In genomic region chr16:66614161-66614802, GRCh38 we compare ENCODE assay signal across 27 cellular contexts. TPM values are rescaled to one million over a fixed set of nuclear protein-coding genes. Genes with fewer than 3 reads are reported as not detected.
"Had no signal": no experiment of that assay in that cellular context is flagged by ENCODE, and none has a peak within 500 bp of the region (broad histone marks: within the 10 kb centered on the region; RNA-seq: fewer than 3 reads in every experiment).

No MANE protein-coding gene starts in this region.

- H3K4me3 ChIP-seq: adrenal gland, MG63, SK-N-MC had no signal

- H3K27me3 ChIP-seq: adrenal gland, MG63 had no signal

- H3K9me3 ChIP-seq: adrenal gland, MG63 had no signal

- DNase-seq: activated CD4-positive, alpha-beta memory T cell treated with anti-CD3 and anti-CD28 coated beads, Interleukin-2, amount 10 ng/mL, durations not matched to agents 7 days and 5 days; activated CD4-positive, alpha-beta T cell treated with anti-CD3 and anti-CD28 coated beads for 36 hours; activated CD4-positive, alpha-beta T cell treated with anti-CD3 and anti-CD28 coated beads, Interleukin-2, amount 50 U/mL, for 1 hour; activated gamma-delta T cell treated with Interleukin-2 at 50 U/mL for 16 hours; activated naive CD4-positive, alpha-beta T cell treated with anti-CD3 and anti-CD28 coated beads, Interleukin-2, amount 50 U/mL, for 16 hours; activated naive CD8-positive, alpha-beta T cell treated with anti-CD3 and anti-CD28 coated beads, Interleukin-2, amount 10 ng/mL, durations not matched to agents 7 days and 5 days; activated T-cell treated with anti-CD3 and anti-CD28 coated beads for 4 hours; activated T-cell treated with anti-CD3 and anti-CD28 coated beads, Interleukin-2, amount 50 U/mL, for 72 hours; adrenal gland; anterior cingulate cortex; cerebellar nuclear complex; MG63; MV-4-11; NCI-H1092 treated with DMSO at 0.1 percent for 48 hours; NCI-H1417 treated with DMSO at 0.1 percent for 48 hours; NCI-H1694; NCI-H2029; NCI-H2107; NCI-H345; NCI-H510A; NCI-H526 treated with DMSO at 0.1 percent for 48 hours; NCI-H82; T-helper 1 cell; WERI-Rb-1 had no signal

- H3K27ac ChIP-seq: adrenal gland, SK-N-MC, WERI-Rb-1 had no signal

- ATAC-seq: activated CD4-positive, alpha-beta T cell treated with anti-CD3 and anti-CD28 coated beads for 36 hours; activated T-cell treated with anti-CD3 and anti-CD28 coated beads, Interleukin-2, amount 50 U/mL, for 72 hours; Right ventricle myocardium inferior had no signal

RNA-seq across cellular contexts. Expression of gene CMTM2, which starts 35.0 kb away (rescaled TPM):
- total RNA-seq: adrenal gland, RPMI7951 had no signal
